12 cellular contexts compared by ENCODE assay signal in the genomic region with DNA sequence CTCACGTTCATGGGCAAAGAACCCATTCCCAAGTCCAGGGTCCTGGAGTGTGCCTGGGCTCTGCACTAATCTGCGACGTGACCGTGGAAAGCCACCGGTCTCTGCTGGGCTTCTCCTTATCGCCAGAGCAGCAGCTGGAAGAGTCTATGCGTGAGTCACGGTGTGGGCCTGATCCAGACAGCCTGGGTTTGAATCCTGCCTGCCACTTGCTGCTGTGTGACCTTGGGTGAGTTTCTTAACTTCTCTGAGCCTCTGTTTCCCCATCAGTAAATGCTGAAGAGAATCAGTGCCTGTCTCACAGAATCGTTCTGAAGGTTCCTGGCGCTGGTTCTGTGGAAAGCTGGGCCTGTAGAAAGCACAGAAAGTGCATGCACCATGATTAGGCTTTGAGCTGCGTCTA.
"Had no signal": no experiment of that assay in that cellular context is flagged by ENCODE, and none has a peak within 500 bp of the region (broad histone marks: within the 10 kb centered on the region; RNA-seq: fewer than 3 reads in every experiment).

No MANE protein-coding gene starts in this region.

- DNase-seq: activated CD4-positive, alpha-beta T cell treated with anti-CD3 and anti-CD28 coated beads, Interleukin-2, amount 50 U/mL, for 4 hours; activated effector memory CD4-positive, alpha-beta T cell treated with Interleukin-2 at 50 U/mL for 16 hours; activated naive CD4-positive, alpha-beta T cell treated with anti-CD3 and anti-CD28 coated beads, Interleukin-2, amount 50 U/mL, for 16 hours; activated T-cell treated with anti-CD3 and anti-CD28 coated beads for 4 hours; endodermal cell; ovary; stimulated activated CD4-positive, alpha-beta T cell treated with anti-CD3 and anti-CD28 coated beads, Interleukin-1b, Interleukin-23, amount 100 ng/mL, for 48 hours had no signal

- H3K36me3 Mint-ChIP-seq: mesothelial cell of epicardium had no signal

- H3K27me3 ChIP-seq: dorsolateral prefrontal cortex, gastrocnemius medialis, heart right ventricle, ovary had no signal

- H3K4me1 Mint-ChIP-seq: mesothelial cell of epicardium had no signal

- ATAC-seq: gastrocnemius medialis had no signal

- H3K27ac Mint-ChIP-seq: endodermal cell, mesothelial cell of epicardium had no signal

- H3K27ac ChIP-seq: gastrocnemius medialis, ovary had no signal

- H3K36me3 ChIP-seq: gastrocnemius medialis, heart right ventricle, ovary had no signal

- H3K9me3 ChIP-seq: gastrocnemius medialis had no signal

- H3K4me3 Mint-ChIP-seq: endodermal cell, mesothelial cell of epicardium had no signal

- H3K4me3 ChIP-seq: dorsolateral prefrontal cortex, gastrocnemius medialis, heart right ventricle, lung, ovary had no signal
